29 cellular contexts compared by ENCODE assay signal in the genomic region with DNA sequence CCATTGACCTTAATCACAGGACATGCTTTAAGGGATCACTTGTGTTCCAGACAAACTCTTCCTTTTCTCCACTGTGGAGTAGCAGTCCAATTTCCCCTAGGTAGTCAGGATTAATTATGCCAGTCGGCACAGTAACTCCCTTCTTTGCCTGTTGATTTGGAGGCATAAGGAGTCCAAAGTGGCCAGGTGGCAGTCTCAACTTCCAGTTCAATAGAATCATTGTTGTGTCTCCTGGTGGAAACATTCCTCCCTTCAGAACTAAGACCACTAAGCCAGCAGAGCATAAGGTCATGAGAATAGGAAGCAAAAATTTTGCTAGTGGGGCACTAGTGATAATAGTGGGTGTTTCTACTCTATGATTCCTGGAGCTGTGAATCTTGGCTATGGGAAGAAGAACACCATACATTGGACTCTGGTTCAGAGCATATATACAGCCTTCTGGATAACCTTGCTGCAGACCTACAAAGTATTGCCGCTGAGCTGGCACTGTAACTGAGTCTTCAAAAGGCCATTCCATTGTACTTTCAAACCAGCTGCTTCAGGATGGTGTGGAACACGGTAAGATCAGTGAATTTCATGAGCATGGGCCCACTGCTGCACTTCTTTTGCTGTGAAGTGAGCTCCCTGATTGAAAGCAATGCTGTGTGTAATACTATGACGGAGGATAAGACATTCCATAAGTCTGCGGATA.
"Had no signal": no experiment of that assay in that cellular context is flagged by ENCODE, and none has a peak within 500 bp of the region (broad histone marks: within the 10 kb centered on the region; RNA-seq: fewer than 3 reads in every experiment).

No MANE protein-coding gene starts in this region.

- H3K4me3 Mint-ChIP-seq: activated B cell treated with CpG ODN at 0.5 μM for 24 hours; activated CD4-positive, alpha-beta T cell treated with anti-CD3 and anti-CD28 coated beads, Interleukin-2, amount 10 ng/mL, durations not matched to agents 24 days and 14 days; activated CD8-positive, alpha-beta memory T cell treated with anti-CD3 and anti-CD28 coated beads, Interleukin-2, amount 10 ng/mL, durations not matched to agents 7 days and 5 days; activated naive CD8-positive, alpha-beta T cell treated with anti-CD3 and anti-CD28 coated beads, Interleukin-2, amount 50 U/mL, for 24 hours; activated T-cell treated with anti-CD3 and anti-CD28 coated beads, Interleukin-2, amount 50 U/mL, for 24 hours; activated T-helper 1 cell treated with anti-CD3 and anti-CD28 coated beads, Interleukin-12 subunit alpha, Interleukin-12 subunit beta, Interleukin-2, Interleukin-4 antibody, amounts not matched to agents 30 ng/mL and 10 ng/mL and 1 ng/mL, durations not matched to agents 14 hours and 24 hours and 36 hours; brain; T-helper 17 cell had no signal

- H3K9me3 ChIP-seq: ascending aorta, MG63, SJSA1 had no signal

- ATAC-seq: activated CD8-positive, alpha-beta memory T cell treated with anti-CD3 and anti-CD28 coated beads, Interleukin-2, amount 10 ng/mL, durations not matched to agents 7 days and 5 days; activated naive CD4-positive, alpha-beta T cell treated with anti-CD3 and anti-CD28 coated beads, Interleukin-2, amount 50 U/mL, for 72 hours; activated naive CD8-positive, alpha-beta T cell treated with anti-CD3 and anti-CD28 coated beads, Interleukin-2, amount 50 U/mL, for 24 hours; PC-3; T-helper 17 cell had no signal

- H3K27ac ChIP-seq: ascending aorta, SJSA1 had no signal

- H3K4me3 ChIP-seq: ascending aorta, MG63, SJSA1 had no signal

- H3K27me3 Mint-ChIP-seq: activated B cell treated with CpG ODN at 0.5 μM for 24 hours; activated CD4-positive, alpha-beta T cell treated with anti-CD3 and anti-CD28 coated beads, Interleukin-2, amount 10 ng/mL, durations not matched to agents 24 days and 14 days; activated CD8-positive, alpha-beta memory T cell treated with anti-CD3 and anti-CD28 coated beads, Interleukin-2, amount 10 ng/mL, durations not matched to agents 7 days and 5 days; activated naive CD8-positive, alpha-beta T cell treated with anti-CD3 and anti-CD28 coated beads, Interleukin-2, amount 50 U/mL, for 24 hours; activated T-cell treated with anti-CD3 and anti-CD28 coated beads, Interleukin-2, amount 50 U/mL, for 24 hours; brain; T-helper 17 cell had no signal

- H3K36me3 ChIP-seq: ascending aorta, MG63, SJSA1 had no signal

- DNase-seq: activated B cell treated with CpG ODN at 0.5 μM for 24 hours; activated CD4-positive, alpha-beta T cell treated with anti-CD3 and anti-CD28 coated beads for 1 hour; activated CD4-positive, alpha-beta T cell treated with anti-CD3 and anti-CD28 coated beads, Interleukin-2, amount 10 ng/mL, durations not matched to agents 24 days and 14 days; activated CD4-positive, alpha-beta T cell treated with anti-CD3 and anti-CD28 coated beads, Interleukin-2, amount 50 U/mL, for 48 hours; activated CD8-positive, alpha-beta memory T cell treated with anti-CD3 and anti-CD28 coated beads, Interleukin-2, amount 10 ng/mL, durations not matched to agents 7 days and 5 days; activated effector memory CD4-positive, alpha-beta T cell treated with anti-CD3 and anti-CD28 coated beads, Interleukin-2, amount 50 U/mL, for 16 hours; activated naive CD4-positive, alpha-beta T cell treated with Interleukin-2 at 50 U/mL for 16 hours; activated naive CD8-positive, alpha-beta T cell treated with anti-CD3 and anti-CD28 coated beads, Interleukin-2, amount 50 U/mL, for 24 hours; activated T-cell treated with anti-CD3 and anti-CD28 coated beads, Interleukin-2, amount 50 U/mL, for 24 hours; amniotic stem cell; MG63; MV-4-11; NCI-H1105; NCI-H1436; NCI-H1694 treated with DMSO at 0.1 percent for 48 hours; NCI-H2029 treated with DMSO at 0.1 percent for 48 hours; NCI-H345; NCI-H510A; NCI-H526 treated with DMSO at 0.1 percent for 48 hours; NK-92 treated with Interleukin-12 subunit alpha and Interleukin-12 subunit beta, amount 100 ng/mL, for 24 hours; PC-3; T-helper 17 cell; T-helper 9 cell had no signal

- H3K27ac Mint-ChIP-seq: activated B cell treated with CpG ODN at 0.5 μM for 24 hours; activated CD4-positive, alpha-beta T cell treated with anti-CD3 and anti-CD28 coated beads, Interleukin-2, amount 10 ng/mL, durations not matched to agents 24 days and 14 days; activated CD8-positive, alpha-beta memory T cell treated with anti-CD3 and anti-CD28 coated beads, Interleukin-2, amount 10 ng/mL, durations not matched to agents 7 days and 5 days; activated naive CD4-positive, alpha-beta T cell treated with anti-CD3 and anti-CD28 coated beads, Interleukin-2, amount 50 U/mL, for 72 hours; activated naive CD8-positive, alpha-beta T cell treated with anti-CD3 and anti-CD28 coated beads, Interleukin-2, amount 50 U/mL, for 24 hours; activated T-cell treated with anti-CD3 and anti-CD28 coated beads, Interleukin-2, amount 50 U/mL, for 24 hours; activated T-helper 1 cell treated with anti-CD3 and anti-CD28 coated beads, Interleukin-12 subunit alpha, Interleukin-12 subunit beta, Interleukin-2, Interleukin-4 antibody, amounts not matched to agents 30 ng/mL and 10 ng/mL and 1 ng/mL, durations not matched to agents 14 hours and 24 hours and 36 hours; brain; T-helper 17 cell had no signal

- FAIRE-seq: RCC 7860 had no signal

- H3K36me3 Mint-ChIP-seq: activated naive CD4-positive, alpha-beta T cell treated with anti-CD3 and anti-CD28 coated beads, Interleukin-2, amount 50 U/mL, for 72 hours; brain had no signal

- H3K4me1 ChIP-seq: ascending aorta had no signal

- H3K9me3 Mint-ChIP-seq: activated naive CD4-positive, alpha-beta T cell treated with anti-CD3 and anti-CD28 coated beads, Interleukin-2, amount 50 U/mL, for 72 hours; activated naive CD8-positive, alpha-beta T cell treated with anti-CD3 and anti-CD28 coated beads, Interleukin-2, amount 50 U/mL, for 24 hours; activated T-cell treated with anti-CD3 and anti-CD28 coated beads, Interleukin-2, amount 50 U/mL, for 24 hours; activated T-helper 1 cell treated with anti-CD3 and anti-CD28 coated beads, Interleukin-12 subunit alpha, Interleukin-12 subunit beta, Interleukin-2, Interleukin-4 antibody, amounts not matched to agents 30 ng/mL and 10 ng/mL and 1 ng/mL, durations not matched to agents 14 hours and 24 hours and 36 hours had no signal

- H3K27me3 ChIP-seq: ascending aorta, MG63, SJSA1 had no signal
